In genomic region chr1:226640737-226641136, GRCh38 we compare ENCODE assay signal across 16 cellular contexts.
DNase-seq lines count a peak whose midpoint lies in the region; ATAC-seq and TF ChIP-seq lines count a peak whose summit lies in the region.
"Had no signal": no experiment of that assay in that cellular context is flagged by ENCODE, and none has a peak within 500 bp of the region (broad histone marks: within the 10 kb centered on the region; RNA-seq: fewer than 3 reads in every experiment).

No MANE protein-coding gene starts in this region.

- H3K9me3 ChIP-seq in CD8-positive, alpha-beta T cell (ENCODE audit: low read length): no peaks in the 10 kb centered on the region
- no peaks in the 10 kb centered on the region for H3K9me3 ChIP-seq in gastrocnemius medialis
- H3K9me3 ChIP-seq: body of pancreas, thyroid gland had no signal

- no peaks in the 10 kb centered on the region for H3K27me3 Mint-ChIP-seq in CD8-positive, alpha-beta T cell (ENCODE audit: low read depth)
- peaks cover 5% of the 10 kb centered on the region for H3K27me3 Mint-ChIP-seq in glutamatergic neuron (ENCODE audit: unreplicated experiment)

- H3K9me3 Mint-ChIP-seq in CD8-positive, alpha-beta T cell: no peaks in the 10 kb centered on the region
- H3K9me3 Mint-ChIP-seq in glutamatergic neuron (ENCODE audit: unreplicated experiment): peaks cover 3% of the 10 kb centered on the region

- peaks cover 60% of the 10 kb centered on the region for H3K4me1 ChIP-seq in CD8-positive, alpha-beta T cell (ENCODE audit: insufficient read depth, low read length)
- H3K4me1 ChIP-seq in rectal smooth muscle tissue (ENCODE audit: control insufficient read depth, insufficient read depth, low read length): peaks cover 44% of the 10 kb centered on the region
- H3K4me1 ChIP-seq in gastrocnemius medialis: peaks cover 21 to 30% of the 10 kb centered on the region in 2 donors
- H3K4me1 ChIP-seq: body of pancreas, thyroid gland had no signal

- no peak overlapping the region for H3K4me3 ChIP-seq in CD8-positive, alpha-beta T cell (ENCODE audit: low read depth, low read length)
- H3K4me3 ChIP-seq in rectal smooth muscle tissue (ENCODE audit: low read length) (no peak overlapping the region), gastrocnemius medialis (no peak overlapping the region), H7 (ENCODE audit: insufficient read depth, low read depth, low read length) (no peak overlapping the region)
- H3K4me3 ChIP-seq: body of pancreas, SK-N-MC, thyroid gland had no signal

- H3K27me3 ChIP-seq in CD8-positive, alpha-beta T cell (ENCODE audit: insufficient read depth, low read length): no peaks in the 10 kb centered on the region
- no peaks in the 10 kb centered on the region for H3K27me3 ChIP-seq in rectal smooth muscle tissue (ENCODE audit: control insufficient read depth, insufficient read depth, low read length)
- no peaks in the 10 kb centered on the region for H3K27me3 ChIP-seq in gastrocnemius medialis
- no peaks in the 10 kb centered on the region for H3K27me3 ChIP-seq in H7 (ENCODE audit: control insufficient read depth, insufficient read depth, low read length)
- H3K27me3 ChIP-seq: body of pancreas, thyroid gland had no signal

- intact Hi-C loops in CD8-positive, alpha-beta T cell (cut with DNase I, micrococcal nuclease): no loop called here
- intact Hi-C loops in gastrocnemius medialis (cut with DNase I; ENCODE audit: low total_unique reads): no loop called here

- no peak overlapping the region for H3K4me3 Mint-ChIP-seq in CD8-positive, alpha-beta T cell
- H3K4me3 Mint-ChIP-seq in glutamatergic neuron (ENCODE audit: unreplicated experiment): peak overlapping the region; percentile 10

- H3K27ac Mint-ChIP-seq in CD8-positive, alpha-beta T cell: peak overlapping the region; percentile 79
- H3K27ac Mint-ChIP-seq in glutamatergic neuron (ENCODE audit: unreplicated experiment): no peak overlapping the region

- TF ChIP-seq CTCF in CD8-positive, alpha-beta T cell (IDR thresholded peaks at IDR 0.05): no peak
- TF ChIP-seq CTCF in glutamatergic neuron (IDR thresholded peaks at IDR 0.05; ENCODE audit: partially characterized antibody, unreplicated experiment) (no peak), gastrocnemius medialis (IDR thresholded peaks at IDR 0.05 in 4 of 5, conservative IDR thresholded peaks at IDR 0.05 in 1 of 5) (no peak)

- peaks cover 72% of the 10 kb centered on the region for H3K36me3 ChIP-seq in CD8-positive, alpha-beta T cell (ENCODE audit: insufficient read depth, low read length)
- H3K36me3 ChIP-seq in rectal smooth muscle tissue (ENCODE audit: control insufficient read depth, insufficient read depth, low read length): peaks cover 19% of the 10 kb centered on the region
- peaks cover 0 to 7% of the 10 kb centered on the region in 2 donors for H3K36me3 ChIP-seq in gastrocnemius medialis
- no peaks in the 10 kb centered on the region for H3K36me3 ChIP-seq in H7 (replicated peaks; ENCODE audit: control insufficient read depth, insufficient read depth, low read length)

- in situ Hi-C loops in gastrocnemius medialis (cut with MboI; ENCODE audit: low sequenced_read_pairs in 4 of 4): loop anchor here in 1 of 4 donors (25.0 kb wide), 1 partner anchor 797 kb away; no protein-coding TSS in a partner anchor

- peaks cover 53% of the 10 kb centered on the region for H3K4me1 Mint-ChIP-seq in CD8-positive, alpha-beta T cell (ENCODE audit: low read depth)
- H3K4me1 Mint-ChIP-seq in glutamatergic neuron (ENCODE audit: low read depth, unreplicated experiment): peaks cover 24% of the 10 kb centered on the region

- CTCF ChIA-PET in CD8-positive, alpha-beta T cell (lab: Charles Lee): interaction anchor here (0.7 to 4.9 kb wide), 7 partner anchors 11 to 188 kb away, joined by 3 to 20 read pairs (median 7); no protein-coding TSS in a partner anchor

- peaks cover 73% of the 10 kb centered on the region for H3K36me3 Mint-ChIP-seq in CD8-positive, alpha-beta T cell
- no peaks in the 10 kb centered on the region for H3K36me3 Mint-ChIP-seq in glutamatergic neuron (ENCODE audit: unreplicated experiment)

- POLR2A ChIA-PET in CD8-positive, alpha-beta T cell (lab: Charles Lee): interaction anchor here (0.6 to 1.7 kb wide), 7 partner anchors 13 to 243 kb away, joined by 3 to 6 read pairs (median 4); no protein-coding TSS in a partner anchor

- TF ChIP-seq POLR2A in gastrocnemius medialis (IDR thresholded peaks at IDR 0.05): no peak

- H3K27ac ChIP-seq in CD8-positive, alpha-beta T cell (ENCODE audit: low read depth, low read length): no peak overlapping the region
- peak overlapping the region; percentile 55 for H3K27ac ChIP-seq in rectal smooth muscle tissue (ENCODE audit: low read depth, low read length)
- no peak overlapping the region for H3K27ac ChIP-seq in gastrocnemius medialis
- H3K27ac ChIP-seq: body of pancreas, SK-N-MC, thyroid gland had no signal

- no peak for DNase-seq in CD8-positive, alpha-beta T cell
- peak; percentile 58 for DNase-seq in NCI-H1694 (lab: John Stamatoyannopoulos, UW)
- DNase-seq in glutamatergic neuron: no peak
- DNase-seq in gastrocnemius medialis: no peak
- DNase-seq in H7: no peak
- DNase-seq: activated CD8-positive, alpha-beta memory T cell treated with anti-CD3 and anti-CD28 coated beads for 24 hours; activated gamma-delta T cell; effector memory CD4-positive, alpha-beta T cell; mesendoderm; NCI-H2107; NK-92 treated with Interleukin-12 subunit alpha and Interleukin-12 subunit beta, amount 100 ng/mL, for 24 hours; thyroid gland had no signal

- H3K9ac ChIP-seq in rectal smooth muscle tissue (ENCODE audit: low read length): no peak overlapping the region

- ATAC-seq in CD8-positive, alpha-beta T cell: no peak
- no peak for ATAC-seq in gastrocnemius medialis
- no peak for ATAC-seq in HG02642 (IDR thresholded peaks at IDR 0.05; ENCODE audit: poor library complexity, unreplicated experiment)
- ATAC-seq: body of pancreas had no signal
